ENCODE assay signal across 23 cellular contexts in genomic region chr10:12872577-12872976, GRCh38.
"Had no signal": no experiment of that assay in that cellular context is flagged by ENCODE, and none has a peak within 500 bp of the region (broad histone marks: within the 10 kb centered on the region; RNA-seq: fewer than 3 reads in every experiment).

No MANE protein-coding gene starts in this region.

- H3K4me2 ChIP-seq: hepatocyte had no signal

- H3K4me3 ChIP-seq: heart right ventricle, hepatocyte, left ventricle myocardium inferior, lung, pancreas, psoas muscle, skin epidermis, thyroid gland, transverse colon, upper lobe of left lung, vagina had no signal

- H3K4me1 ChIP-seq: left ventricle myocardium inferior, pancreas, psoas muscle, transverse colon had no signal

- ATAC-seq: heart right ventricle; naive thymus-derived CD4-positive, alpha-beta T cell; natural killer cell treated with Interleukin-12 subunit alpha and Interleukin-12 subunit beta and Interleukin-15 and Interleukin-18, amount 100 ng/mL, for 72 hours; pancreas; psoas muscle; sciatic nerve; stimulated activated memory B cell treated with anti-CD40 and anti-IgM and Interleukin-4, amounts not matched to agents 10 μg/mL and 1 μg/mL and 100 μg/mL, for 72 hours; stimulated activated naive CD8-positive, alpha-beta T cell treated with anti-CD3 and anti-CD28 coated beads, Interleukin-15, amount 100 ng/mL, for 72 hours had no signal

- H3K9me3 ChIP-seq: heart right ventricle, left ventricle myocardium inferior, pancreas, psoas muscle, thyroid gland, transverse colon, upper lobe of left lung, vagina had no signal

- H3K36me3 ChIP-seq: heart right ventricle, left ventricle myocardium inferior, pancreas, thyroid gland, transverse colon, upper lobe of left lung, vagina had no signal

- H3K27ac ChIP-seq: heart right ventricle, hepatocyte, left ventricle myocardium inferior, pancreas, psoas muscle, skin epidermis, thyroid gland, transverse colon, upper lobe of left lung, vagina had no signal

- H3K27me3 ChIP-seq: hepatocyte, pancreas, thyroid gland, transverse colon, upper lobe of left lung, vagina had no signal

- FAIRE-seq: pancreas had no signal

- DNase-seq: heart right ventricle; islet precursor cell; left ventricle myocardium inferior; mesendoderm; naive thymus-derived CD4-positive, alpha-beta T cell; nucleus accumbens; pancreas; posterior cingulate gyrus; psoas muscle; stimulated activated CD4-positive, alpha-beta T cell treated with anti-CD3 and anti-CD28 coated beads, Interleukin-4, amount 100 ng/mL, for 24 hours; stimulated activated naive CD4-positive, alpha-beta T cell treated with Interleukin-2 at 50 U/mL for 16 hours; stimulated activated naive CD8-positive, alpha-beta T cell treated with anti-CD3 and anti-CD28 coated beads, Interleukin-15, amount 100 ng/mL, for 72 hours; substantia nigra; thyroid gland; transverse colon; upper lobe of left lung had no signal

- H2AFZ ChIP-seq: hepatocyte had no signal

- H3K79me2 ChIP-seq: hepatocyte had no signal
